ENCODE assay signal across 8 cellular contexts in the genomic region with DNA sequence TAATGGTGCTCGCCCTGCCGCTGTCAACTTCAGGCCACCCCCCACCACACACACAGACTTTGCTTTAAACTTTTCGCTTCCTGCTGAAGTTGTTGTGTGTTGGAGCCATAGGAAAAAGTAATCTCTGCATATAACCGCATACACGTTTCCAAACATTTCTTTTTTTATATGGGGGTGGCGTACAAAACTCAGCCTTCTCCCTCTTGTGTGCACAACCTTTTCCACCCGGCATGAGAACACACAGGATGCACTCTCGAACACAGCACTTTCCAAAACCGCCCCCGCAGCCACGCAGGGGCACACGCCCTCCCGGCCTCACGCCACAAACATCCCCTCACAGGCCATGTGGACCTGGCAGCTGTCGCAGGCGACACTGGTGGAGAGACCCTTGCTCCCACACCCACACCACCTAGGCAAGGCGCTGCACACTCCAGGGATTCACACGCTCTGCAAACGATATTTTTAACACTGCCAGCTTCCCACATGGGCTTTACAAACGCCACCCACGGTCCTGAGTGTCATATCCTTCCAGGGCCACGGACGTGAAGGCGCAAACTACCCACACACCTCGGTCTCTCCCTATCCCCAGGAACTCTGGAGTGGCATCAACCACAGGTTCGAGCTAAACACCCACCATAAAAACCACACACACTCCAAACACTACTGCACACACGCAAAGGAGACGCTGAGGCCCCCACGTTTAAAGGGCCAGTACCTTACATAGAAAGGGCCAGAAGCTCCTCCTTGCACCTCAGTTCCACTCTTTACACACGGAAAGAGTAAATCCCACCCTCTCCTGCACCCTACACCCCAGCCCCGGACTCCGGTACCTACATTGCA. TPM values are rescaled to one million over a fixed set of nuclear protein-coding genes. Genes with fewer than 3 reads are reported as not detected.
A peak's percentile ranks its signal among the peaks of the same experiment; 100 is the strongest.
DNase-seq lines count a peak whose midpoint lies in the region; ATAC-seq and TF ChIP-seq lines count a peak whose summit lies in the region.

No MANE protein-coding gene starts in this region.

- H3K36me3 ChIP-seq in CD4-positive, CD25-positive, alpha-beta regulatory T cell (ENCODE audit: control insufficient read depth, insufficient read depth, low read length): peaks cover 13% of the 10 kb centered on the region
- H3K36me3 ChIP-seq in colonic mucosa (no peaks in the 10 kb centered on the region), mucosa of descending colon (ENCODE audit: low read depth) (no peaks in the 10 kb centered on the region)

- no peaks in the 10 kb centered on the region for H3K27me3 Mint-ChIP-seq in CD4-positive, CD25-positive, alpha-beta regulatory T cell

- no peaks in the 10 kb centered on the region for H3K27me3 ChIP-seq in CD4-positive, CD25-positive, alpha-beta regulatory T cell (ENCODE audit: control insufficient read depth, insufficient read depth, low read length)
- no peaks in the 10 kb centered on the region for H3K27me3 ChIP-seq in colonic mucosa

- H3K27ac ChIP-seq in CD4-positive, CD25-positive, alpha-beta regulatory T cell (ENCODE audit: insufficient read depth, low read length, poor library complexity, severe bottlenecking): peak overlapping the region; percentile 93
- H3K27ac ChIP-seq in colonic mucosa: peak overlapping the region; percentile 98

- H3K9ac ChIP-seq in colonic mucosa (ENCODE audit: low read depth in 2 of 2, low read length in 2 of 2): peak overlapping the region; percentile 77 to 93

- no peaks in the 10 kb centered on the region for H3K9me3 Mint-ChIP-seq in CD4-positive, CD25-positive, alpha-beta regulatory T cell

- peak overlapping the region; percentile 85 to 93 (median 93) for H3K27ac Mint-ChIP-seq in CD4-positive, CD25-positive, alpha-beta regulatory T cell

- peak in 2 of 3 donors; percentile 44 to 75 for DNase-seq in CD4-positive, CD25-positive, alpha-beta regulatory T cell
- peak; percentile 55 for DNase-seq in colonic mucosa
- DNase-seq in mucosa of descending colon: peak; percentile 58 to 77 (median 70)
- DNase-seq in stimulated activated naive CD4-positive, alpha-beta T cell treated with Interleukin-2 at 50 U/mL for 16 hours (lab: John Stamatoyannopoulos, UW): peak; percentile 90

- H3K4me3 ChIP-seq in CD4-positive, CD25-positive, alpha-beta regulatory T cell (ENCODE audit: low read depth, low read length): peak overlapping the region; percentile 89
- peak overlapping the region; percentile 63 for H3K4me3 ChIP-seq in colonic mucosa
- peak overlapping the region; percentile 40 for H3K4me3 ChIP-seq in mucosa of descending colon

- peaks cover 64% of the 10 kb centered on the region for H3K4me1 ChIP-seq in CD4-positive, CD25-positive, alpha-beta regulatory T cell (ENCODE audit: control insufficient read depth, insufficient read depth, low read length, poor library complexity, severe bottlenecking)
- H3K4me1 ChIP-seq in colonic mucosa: peaks cover 22% of the 10 kb centered on the region
- H3K4me1 ChIP-seq in mucosa of descending colon (ENCODE audit: low read depth): peaks cover 57% of the 10 kb centered on the region

- peaks cover under 1% of the 10 kb centered on the region for H3K36me3 Mint-ChIP-seq in CD4-positive, CD25-positive, alpha-beta regulatory T cell

- peak overlapping the region; percentile 96 to 99 (median 96) for H3K4me3 Mint-ChIP-seq in CD4-positive, CD25-positive, alpha-beta regulatory T cell

- intact Hi-C loops in colonic mucosa (cut with DNase I): no loop called here
- intact Hi-C loops in mucosa of descending colon (cut with DNase I, micrococcal nuclease): no loop called here

- H3K9me3 ChIP-seq in CD4-positive, CD25-positive, alpha-beta regulatory T cell (ENCODE audit: control insufficient read depth in 2 of 2, low read length in 2 of 2): no peaks in the 10 kb centered on the region
- H3K9me3 ChIP-seq in colonic mucosa (no peaks in the 10 kb centered on the region), mucosa of descending colon (no peaks in the 10 kb centered on the region)

- peaks cover 18 to 79% (median 50%) of the 10 kb centered on the region in 4 donors for H3K4me1 Mint-ChIP-seq in CD4-positive, CD25-positive, alpha-beta regulatory T cell

- peak in 1 of 2 donors; percentile 7 for ATAC-seq in CD4-positive, CD25-positive, alpha-beta regulatory T cell (ENCODE audit: low read depth in 2 of 2)
- peak; percentile 8 for ATAC-seq in HG02759 (IDR thresholded peaks at IDR 0.05; ENCODE audit: unreplicated experiment)
- peak; percentile 37 to 49 for ATAC-seq in activated CD4-positive, CD25-positive, alpha-beta regulatory T cell treated with anti-CD3 and anti-CD28 coated beads, Interleukin-2, amount 50 U/mL, for 24 hours
- no peak for ATAC-seq in mucosa of descending colon
- no peak for ATAC-seq in HG03039 (IDR thresholded peaks at IDR 0.05; ENCODE audit: unreplicated experiment)
- ATAC-seq in GM21825 (IDR thresholded peaks at IDR 0.05; ENCODE audit: unreplicated experiment): no peak

- no peak for TF ChIP-seq CTCF in colonic mucosa (IDR thresholded peaks at IDR 0.05)
- TF ChIP-seq CTCF in mucosa of descending colon (IDR thresholded peaks at IDR 0.05): no peak

RNA-seq across cellular contexts. Expression of gene ITGB7, which starts 12.3 kb away (rescaled TPM):
- 297 TPM for total RNA-seq in CD4-positive, CD25-positive, alpha-beta regulatory T cell
- polyA plus RNA-seq in CD4-positive, CD25-positive, alpha-beta regulatory T cell: 100 to 1,000 TPM; 279 to 382 (median 330) TPM
- 1 to 10 TPM; 5.3 to 8.8 TPM for total RNA-seq in colonic mucosa
- total RNA-seq in mucosa of descending colon: 10 to 100 TPM in 1 of 3 donors, 1 to 10 TPM in 2; 6.2 to 13.8 (median 7.3) TPM

RNA-seq across cellular contexts. Expression of gene RARG, which starts 12.7 kb away (rescaled TPM):
- total RNA-seq in CD4-positive, CD25-positive, alpha-beta regulatory T cell: 16.8 TPM
- polyA plus RNA-seq in CD4-positive, CD25-positive, alpha-beta regulatory T cell: 1 to 10 TPM; 1.5 to 5.1 (median 2.4) TPM
- total RNA-seq in colonic mucosa (10 to 100 TPM; 11.4 to 21.5 TPM), mucosa of descending colon (10 to 100 TPM; 10.7 to 35.3 (median 16.9) TPM)

RNA-seq across cellular contexts. Expression of gene CSAD, which starts 38.6 kb away (rescaled TPM):
- 68.0 TPM for total RNA-seq in CD4-positive, CD25-positive, alpha-beta regulatory T cell
- polyA plus RNA-seq in CD4-positive, CD25-positive, alpha-beta regulatory T cell: 1 to 10 TPM; 1.2 to 2.3 (median 1.6) TPM
- 10 to 100 TPM in 1 of 2 donors, 1 to 10 TPM in 1; 9.1 to 20.4 TPM for total RNA-seq in colonic mucosa
- total RNA-seq in mucosa of descending colon: 10 to 100 TPM; 23.4 to 44.4 (median 38.7) TPM

RNA-seq across cellular contexts. Expression of gene ZNF740, which starts 38.8 kb away (rescaled TPM):
- 32.6 TPM for total RNA-seq in CD4-positive, CD25-positive, alpha-beta regulatory T cell
- polyA plus RNA-seq in CD4-positive, CD25-positive, alpha-beta regulatory T cell: 1 to 10 TPM; 2.3 to 3.1 (median 2.7) TPM
- total RNA-seq in colonic mucosa (10 to 100 TPM; 27.5 to 32.3 TPM), mucosa of descending colon (10 to 100 TPM; 26.1 to 52.9 (median 46.0) TPM)

RNA-seq across cellular contexts. Expression of gene ESPL1, which starts 48.8 kb away (rescaled TPM):
- total RNA-seq in CD4-positive, CD25-positive, alpha-beta regulatory T cell: 2.7 TPM
- polyA plus RNA-seq in CD4-positive, CD25-positive, alpha-beta regulatory T cell: under 1 TPM in 3 of 4 donors, not detected in 1; 0.05 to 0.24 (median 0.11) TPM
- total RNA-seq in colonic mucosa (10 to 100 TPM in 1 of 2 donors, 1 to 10 TPM in 1; 9.6 to 34.6 TPM), mucosa of descending colon (10 to 100 TPM in 1 of 3 donors, 1 to 10 TPM in 2; 4.5 to 13.1 (median 5.8) TPM)

Comparison
In these comparisons a context has a peak if more than half of its experiments do, and no peak if none do; other contexts are left out.
1. ATAC-seq: peak in HG02759 (single experiment) and activated CD4-positive, CD25-positive, alpha-beta regulatory T cell treated with anti-CD3 and anti-CD28 coated beads, Interleukin-2, amount 50 U/mL, for 24 hours (2 of 2); none in mucosa of descending colon (single experiment), HG03039 (single experiment) and GM21825 (single experiment).
2. RNA of gene ITGB7, which starts 12.3 kb away (total RNA-seq): 297 TPM in CD4-positive, CD25-positive, alpha-beta regulatory T cell (single experiment); 5.3 to 8.8 TPM in colonic mucosa and 6.2 to 13.8 TPM in mucosa of descending colon; every median in the first group is over 10 times any median in the second.
3. Peak in every context shown above with its lines, with median percentiles within 50 percentile points of each other: DNase-seq and H3K4me3 ChIP-seq.